ENCODE assay signal across 10 cellular contexts in the genomic region with DNA sequence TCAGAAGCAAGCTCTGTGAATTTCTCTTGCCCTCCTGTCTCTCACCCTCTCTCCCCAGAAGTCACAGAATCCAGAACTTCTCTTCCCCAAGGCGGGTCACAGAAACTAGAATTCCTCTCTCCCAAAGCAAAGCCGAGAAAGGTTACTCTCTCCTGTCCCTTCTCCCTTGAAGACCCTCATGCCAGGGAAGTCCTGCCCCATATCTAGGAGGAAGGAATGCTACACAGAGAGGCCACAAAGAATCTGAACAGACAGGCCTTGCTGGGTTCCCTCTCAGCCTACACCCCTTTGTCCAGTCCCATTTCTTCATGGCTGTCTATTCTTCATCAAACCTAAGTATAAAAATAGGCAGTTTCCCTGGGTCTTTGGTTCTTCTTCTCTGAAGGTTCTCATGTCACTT. TPM values are rescaled to one million over a fixed set of nuclear protein-coding genes. Genes with fewer than 3 reads are reported as not detected.
A peak's percentile ranks its signal among the peaks of the same experiment; 100 is the strongest.
DNase-seq lines count a peak whose midpoint lies in the region; ATAC-seq, FAIRE-seq and TF ChIP-seq lines count a peak whose summit lies in the region.
"Had no signal": no experiment of that assay in that cellular context is flagged by ENCODE, and none has a peak within 500 bp of the region (broad histone marks: within the 10 kb centered on the region; RNA-seq: fewer than 3 reads in every experiment).

No MANE protein-coding gene starts in this region.

- peaks cover 11 to 41% of the 10 kb centered on the region in 2 donors for H3K4me1 ChIP-seq in small intestine (ENCODE audit: control insufficient read depth in 2 of 2, insufficient read depth in 1 of 2, low read depth in 1 of 2, low read length in 1 of 2)

- peak overlapping the region; percentile 35 for H3K4me3 Mint-ChIP-seq in activated T-cell treated with anti-CD3 and anti-CD28 coated beads, Interleukin-2, amount 50 U/mL, for 24 hours
- peak overlapping the region; percentile 71 to 90 (median 80) for H3K4me3 Mint-ChIP-seq in immature natural killer cell
- peak overlapping the region; percentile 61 to 74 for H3K4me3 Mint-ChIP-seq in stimulated activated naive B cell treated with anti-CD40 and anti-IgM and Interleukin-4, amounts not matched to agents 10 μg/mL and 1 μg/mL and 100 μg/mL, for 72 hours

- FAIRE-seq in small intestine (lab: Jason Lieb, UNC) = no peak

- peaks cover 84% of the 10 kb centered on the region for H3K36me3 Mint-ChIP-seq in activated T-cell treated with anti-CD3 and anti-CD28 coated beads, Interleukin-2, amount 50 U/mL, for 24 hours (ENCODE audit: low read depth)
- H3K36me3 Mint-ChIP-seq in immature natural killer cell = peaks cover 0 to under 1% (median 0%) of the 10 kb centered on the region in 3 donors
- H3K36me3 Mint-ChIP-seq in stimulated activated naive B cell treated with anti-CD40 and anti-IgM and Interleukin-4, amounts not matched to agents 10 μg/mL and 1 μg/mL and 100 μg/mL, for 72 hours = peaks cover 23 to 51% of the 10 kb centered on the region in 2 donors

- H3K27ac ChIP-seq in WERI-Rb-1 (peak overlapping the region; percentile 78), small intestine (ENCODE audit: low read depth in 1 of 2, low read length in 1 of 2) (no peak overlapping the region)

- DNase-seq in activated T-cell treated with anti-CD3 and anti-CD28 coated beads, Interleukin-2, amount 50 U/mL, for 24 hours = no peak
- no peak for DNase-seq in activated T-cell treated with anti-CD3 and anti-CD28 coated beads, Interleukin-2, amount 50 U/mL, for 1 hour
- DNase-seq in WERI-Rb-1 = no peak
- no peak for DNase-seq in immature natural killer cell
- DNase-seq in stimulated activated naive B cell treated with anti-CD40 and anti-IgM and Interleukin-4, amounts not matched to agents 10 μg/mL and 1 μg/mL and 100 μg/mL, for 72 hours = no peak
- no peak for DNase-seq in MV-4-11 (lab: John Stamatoyannopoulos, UW)
- DNase-seq in midbrain (lab: John Stamatoyannopoulos, UW) = no peak
- no peak for DNase-seq in small intestine
- DNase-seq: NCI-H1417 treated with DMSO at 0.1 percent for 48 hours, NCI-H774 had no signal

- H3K36me3 ChIP-seq in WERI-Rb-1 = peaks cover 59% of the 10 kb centered on the region
- peaks cover 0 to 2% of the 10 kb centered on the region in 2 donors for H3K36me3 ChIP-seq in small intestine (ENCODE audit: control insufficient read depth in 2 of 2, insufficient read depth in 2 of 2, low read length in 2 of 2)

- ATAC-seq in stimulated activated naive B cell treated with anti-CD40 and anti-IgM and Interleukin-4, amounts not matched to agents 10 μg/mL and 1 μg/mL and 100 μg/mL, for 72 hours (replicated peaks) = no peak

- peaks cover 86% of the 10 kb centered on the region for H3K4me1 Mint-ChIP-seq in activated T-cell treated with anti-CD3 and anti-CD28 coated beads, Interleukin-2, amount 50 U/mL, for 24 hours (ENCODE audit: low read depth)
- H3K4me1 Mint-ChIP-seq in immature natural killer cell = peaks cover 98% of the 10 kb centered on the region in 2 donors
- peaks cover 72 to 86% of the 10 kb centered on the region in 2 donors for H3K4me1 Mint-ChIP-seq in stimulated activated naive B cell treated with anti-CD40 and anti-IgM and Interleukin-4, amounts not matched to agents 10 μg/mL and 1 μg/mL and 100 μg/mL, for 72 hours

- H3K27me3 Mint-ChIP-seq in activated T-cell treated with anti-CD3 and anti-CD28 coated beads, Interleukin-2, amount 50 U/mL, for 24 hours = no peaks in the 10 kb centered on the region
- peaks cover 2 to 11% (median 3%) of the 10 kb centered on the region in 3 donors for H3K27me3 Mint-ChIP-seq in immature natural killer cell (ENCODE audit: low read depth in 3 of 3)
- no peaks in the 10 kb centered on the region for H3K27me3 Mint-ChIP-seq in stimulated activated naive B cell treated with anti-CD40 and anti-IgM and Interleukin-4, amounts not matched to agents 10 μg/mL and 1 μg/mL and 100 μg/mL, for 72 hours

- no peaks in the 10 kb centered on the region for H3K9me3 ChIP-seq in WERI-Rb-1 (ENCODE audit: severe bottlenecking)
- H3K9me3 ChIP-seq in small intestine (ENCODE audit: control insufficient read depth, low read depth) = no peaks in the 10 kb centered on the region

- H3K4me3 ChIP-seq in WERI-Rb-1 (ENCODE audit: low read depth, low read length) = no peak overlapping the region
- no peak overlapping the region for H3K4me3 ChIP-seq in small intestine (ENCODE audit: low read depth in 1 of 2, low read length in 2 of 2)

- peak overlapping the region; percentile 88 for H3K27ac Mint-ChIP-seq in activated T-cell treated with anti-CD3 and anti-CD28 coated beads, Interleukin-2, amount 50 U/mL, for 24 hours
- H3K27ac Mint-ChIP-seq in immature natural killer cell = peak overlapping the region; percentile 90 to 98 (median 94)
- peak overlapping the region; percentile 97 for H3K27ac Mint-ChIP-seq in stimulated activated naive B cell treated with anti-CD40 and anti-IgM and Interleukin-4, amounts not matched to agents 10 μg/mL and 1 μg/mL and 100 μg/mL, for 72 hours

- H3K27me3 ChIP-seq in WERI-Rb-1 (ENCODE audit: insufficient read depth, low read depth, severe bottlenecking) (no peaks in the 10 kb centered on the region), small intestine (ENCODE audit: control insufficient read depth in 2 of 2, insufficient read depth in 2 of 2, low read length in 2 of 2) (no peaks in the 10 kb centered on the region)

- TF ChIP-seq CTCF in WERI-Rb-1 (IDR thresholded peaks at IDR 0.05; ENCODE audit: low read depth, low read length) = no peak

- 93 to 96% (median 96%) methylated on average over 2 of the region's 2 CpGs for WGBS in small intestine, 3 donors

- no peaks in the 10 kb centered on the region for H3K9me3 Mint-ChIP-seq in activated T-cell treated with anti-CD3 and anti-CD28 coated beads, Interleukin-2, amount 50 U/mL, for 24 hours
- no peaks in the 10 kb centered on the region for H3K9me3 Mint-ChIP-seq in immature natural killer cell
- H3K9me3 Mint-ChIP-seq in stimulated activated naive B cell treated with anti-CD40 and anti-IgM and Interleukin-4, amounts not matched to agents 10 μg/mL and 1 μg/mL and 100 μg/mL, for 72 hours = no peaks in the 10 kb centered on the region

RNA-seq across cellular contexts. Expression of a gene that starts 29.8 kb away (rescaled TPM):
- polyA plus RNA-seq in immature natural killer cell = 100 to 1,000 TPM in 1 of 3 donors, 10 to 100 TPM in 2; 76.3 to 147 (median 85.2) TPM
- 100 to 1,000 TPM in 1 of 3 donors, 10 to 100 TPM in 2; 56.2 to 147 (median 58.8) TPM for polyA plus RNA-seq in small intestine
